Comparison of ENCODE assay signal across 14 cellular contexts in genomic region chr10:79995979-79996629, GRCh38. TPM values are rescaled to one million over a fixed set of nuclear protein-coding genes. Genes with fewer than 3 reads are reported as not detected.
"Had no signal": no experiment of that assay in that cellular context is flagged by ENCODE, and none has a peak within 500 bp of the region (broad histone marks: within the 10 kb centered on the region; RNA-seq: fewer than 3 reads in every experiment).

No MANE protein-coding gene starts in this region.

- H3K27ac ChIP-seq: sigmoid colon had no signal

- H3K4me1 ChIP-seq: sigmoid colon had no signal

- ATAC-seq: activated CD4-positive, CD25-positive, alpha-beta regulatory T cell treated with anti-CD3 and anti-CD28 coated beads, Interleukin-2, amount 50 U/mL, for 24 hours; mucosa of descending colon; stimulated activated naive CD8-positive, alpha-beta T cell treated with anti-CD3 and anti-CD28 coated beads, Interleukin-15, Interleukin-2, amounts not matched to agents 100 U/mL and 50 U/mL, for 24 hours had no signal

- H3K9me3 Mint-ChIP-seq: T-helper 2 cell treated with Interferon-gamma antibody and Interleukin-4, amounts not matched to agents 5 μg/mL and 100 μg/mL, for 36 hours had no signal

- H3K36me3 Mint-ChIP-seq: activated naive CD8-positive, alpha-beta T cell had no signal

- H3K27ac Mint-ChIP-seq: activated naive CD8-positive, alpha-beta T cell; nephron; T-helper 2 cell treated with Interferon-gamma antibody and Interleukin-4, amounts not matched to agents 5 μg/mL and 100 μg/mL, for 36 hours had no signal

- DNase-seq: head of caudate nucleus; mammary epithelial cell; mucosa of descending colon; sigmoid colon; stimulated activated CD4-positive, alpha-beta T cell treated with anti-CD3 and anti-CD28 coated beads, Interleukin-4, amount 100 ng/mL, for 1 hour; stimulated activated CD8-positive, alpha-beta memory T cell treated with anti-CD3 and anti-CD28 coated beads, Interleukin-4, amount 100 ng/mL, for 48 hours; stimulated activated naive CD8-positive, alpha-beta T cell treated with anti-CD3 and anti-CD28 coated beads, Interleukin-15, Interleukin-2, amounts not matched to agents 100 U/mL and 50 U/mL, for 24 hours had no signal

- H3K4me3 Mint-ChIP-seq: activated naive CD8-positive, alpha-beta T cell; nephron; T-helper 2 cell treated with Interferon-gamma antibody and Interleukin-4, amounts not matched to agents 5 μg/mL and 100 μg/mL, for 36 hours had no signal

- H3K36me3 ChIP-seq: sigmoid colon had no signal

- H3K9me3 ChIP-seq: mucosa of descending colon, sigmoid colon had no signal

- H3K4me3 ChIP-seq: mucosa of descending colon, sigmoid colon had no signal

- H3K27me3 ChIP-seq: sigmoid colon had no signal

RNA-seq across cellular contexts. Expression of gene SFTPD, which starts 47.2 kb away (rescaled TPM):
- total RNA-seq: dermis microvascular lymphatic vessel endothelial cell, fibroblast of villous mesenchyme, pulmonary artery endothelial cell had no signal
- polyA plus RNA-seq: mammary epithelial cell had no signal
